ENCODE assay signal across 16 cellular contexts in the genomic region with DNA sequence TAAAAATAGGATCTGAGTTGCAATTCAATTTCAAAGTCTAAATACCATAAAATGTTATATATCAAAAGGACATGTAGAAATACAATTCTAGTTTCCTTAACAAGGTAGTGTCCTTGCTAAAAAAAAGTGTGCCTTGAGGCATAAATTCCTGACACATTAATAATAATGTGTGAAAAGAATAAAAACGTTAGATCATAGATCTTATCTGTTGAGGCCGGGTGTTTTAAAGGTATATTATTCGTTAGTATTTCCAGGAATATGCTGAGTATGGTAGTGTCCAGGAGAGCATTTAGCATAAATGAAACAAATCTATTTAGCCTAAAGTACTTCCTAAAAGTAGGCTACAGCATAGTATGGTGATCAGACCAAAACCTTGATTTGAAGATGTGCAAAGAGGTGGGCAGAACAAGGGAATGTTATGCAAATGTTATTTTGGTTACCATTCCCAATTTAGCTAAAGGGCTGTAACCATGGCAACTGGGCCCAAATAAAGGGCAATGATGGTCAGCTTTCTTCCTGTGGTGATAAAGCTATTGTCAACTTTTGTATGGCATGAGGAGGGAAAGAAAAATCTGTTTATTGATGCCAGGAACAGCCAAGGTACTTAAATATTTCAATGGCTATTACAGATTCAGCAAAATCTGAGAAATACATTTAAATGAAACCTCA. TPM values are rescaled to one million over a fixed set of nuclear protein-coding genes. Genes with fewer than 3 reads are reported as not detected.
A peak's percentile ranks its signal among the peaks of the same experiment; 100 is the strongest.
DNase-seq lines count a peak whose midpoint lies in the region; ATAC-seq and TF ChIP-seq lines count a peak whose summit lies in the region.
"Had no signal": no experiment of that assay in that cellular context is flagged by ENCODE, and none has a peak within 500 bp of the region (broad histone marks: within the 10 kb centered on the region; RNA-seq: fewer than 3 reads in every experiment).

No MANE protein-coding gene starts in this region.

- peak overlapping the region; percentile 77 for H3K27ac Mint-ChIP-seq in MCF 10A (ENCODE audit: low read depth, unreplicated experiment)
- H3K27ac Mint-ChIP-seq in activated CD8-positive, alpha-beta T cell treated with anti-CD3 and anti-CD28 coated beads, Interleukin-2, amount 10 ng/mL, durations not matched to agents 7 days and 5 days, result no peak overlapping the region

- no peaks in the 10 kb centered on the region for H3K27me3 Mint-ChIP-seq in MCF 10A (ENCODE audit: insufficient read depth, unreplicated experiment)
- no peaks in the 10 kb centered on the region for H3K27me3 Mint-ChIP-seq in activated CD8-positive, alpha-beta T cell treated with anti-CD3 and anti-CD28 coated beads, Interleukin-2, amount 10 ng/mL, durations not matched to agents 7 days and 5 days (ENCODE audit: low read depth)

- H3K27ac ChIP-seq in breast epithelium, result no peak overlapping the region
- H3K27ac ChIP-seq: gastroesophageal sphincter, SJSA1 had no signal

- H3K36me3 ChIP-seq in breast epithelium, result no peaks in the 10 kb centered on the region
- H3K36me3 ChIP-seq in NT2/D1 (ENCODE audit: insufficient read depth, insufficient read length, low read length), result peaks cover 39% of the 10 kb centered on the region

- no peaks in the 10 kb centered on the region for H3K9me3 ChIP-seq in breast epithelium
- no peaks in the 10 kb centered on the region for H3K9me3 ChIP-seq in NT2/D1 (ENCODE audit: insufficient read depth, low read length)
- H3K9me3 ChIP-seq: gastroesophageal sphincter, mucosa of descending colon, SJSA1 had no signal

- H3K4me1 Mint-ChIP-seq in MCF 10A (ENCODE audit: insufficient read depth, unreplicated experiment), result peaks cover 33% of the 10 kb centered on the region
- H3K4me1 Mint-ChIP-seq in activated CD8-positive, alpha-beta T cell treated with anti-CD3 and anti-CD28 coated beads, Interleukin-2, amount 10 ng/mL, durations not matched to agents 7 days and 5 days (ENCODE audit: low read depth), result peaks cover 3% of the 10 kb centered on the region

- peak overlapping the region; percentile 16 for H3K4me3 Mint-ChIP-seq in MCF 10A (ENCODE audit: unreplicated experiment)
- no peak overlapping the region for H3K4me3 Mint-ChIP-seq in activated CD8-positive, alpha-beta T cell treated with anti-CD3 and anti-CD28 coated beads, Interleukin-2, amount 10 ng/mL, durations not matched to agents 7 days and 5 days

- intact Hi-C loops in MCF 10A (cut with micrococcal nuclease) (loop anchor here (5.0 kb wide), 1 partner anchor 343 kb away; no protein-coding TSS in a partner anchor), breast epithelium (cut with DNase I; ENCODE audit: low total_unique reads) (no loop called here)

- no TSS peak for BruUV-seq in MCF 10A (replicated peaks; lab: Mats Ljungman, UMichigan)

- ATAC-seq in HG03280 (IDR thresholded peaks at IDR 0.05; ENCODE audit: unreplicated experiment), result no peak
- no peak for ATAC-seq in activated CD8-positive, alpha-beta T cell treated with anti-CD3 and anti-CD28 coated beads, Interleukin-2, amount 10 ng/mL, durations not matched to agents 7 days and 5 days
- ATAC-seq: gastroesophageal sphincter, mucosa of descending colon had no signal

- POLR2A ChIA-PET in MCF 10A (lab: Yijun Ruan, JAX), result interaction anchor here (0.9 to 6.8 kb wide), 2 partner anchors 19 to 322 kb away, joined by 3 to 86 read pairs; partner anchors contain the start of genes MKKS and SLX4IP
- POLR2A ChIA-PET in activated CD8-positive, alpha-beta T cell treated with anti-CD3 and anti-CD28 coated beads, Interleukin-2, amount 10 ng/mL, durations not matched to agents 7 days and 5 days (lab: Charles Lee), result no interaction called here

- CTCF ChIA-PET in MCF 10A (lab: Yijun Ruan, JAX), result interaction anchor here (0.5 to 12.0 kb wide), 7 partner anchors 8 to 1006 kb away, joined by 3 to 107 read pairs (median 11); no protein-coding TSS in a partner anchor
- CTCF ChIA-PET in activated CD8-positive, alpha-beta T cell treated with anti-CD3 and anti-CD28 coated beads, Interleukin-2, amount 10 ng/mL, durations not matched to agents 7 days and 5 days (lab: Charles Lee), result interaction anchor here (4.4 kb wide), 1 partner anchor 12 kb away, joined by 26 read pairs; no protein-coding TSS in a partner anchor

- H3K4me3 ChIP-seq in breast epithelium, result no peak overlapping the region
- H3K4me3 ChIP-seq in NT2/D1 (ENCODE audit: insufficient read length, low read depth), result no peak overlapping the region
- H3K4me3 ChIP-seq: gastroesophageal sphincter, mucosa of descending colon, SJSA1 had no signal

- peaks cover 10% of the 10 kb centered on the region for H3K36me3 Mint-ChIP-seq in MCF 10A (ENCODE audit: insufficient read depth, unreplicated experiment)
- H3K36me3 Mint-ChIP-seq in activated CD8-positive, alpha-beta T cell treated with anti-CD3 and anti-CD28 coated beads, Interleukin-2, amount 10 ng/mL, durations not matched to agents 7 days and 5 days (ENCODE audit: low read depth), result peaks cover 14% of the 10 kb centered on the region

- H3K9ac ChIP-seq in NT2/D1 (ENCODE audit: insufficient read length, low read depth), result no peak overlapping the region

- no peaks in the 10 kb centered on the region for H3K9me3 Mint-ChIP-seq in MCF 10A (ENCODE audit: unreplicated experiment)
- H3K9me3 Mint-ChIP-seq in activated CD8-positive, alpha-beta T cell treated with anti-CD3 and anti-CD28 coated beads, Interleukin-2, amount 10 ng/mL, durations not matched to agents 7 days and 5 days (ENCODE audit: insufficient read depth), result no peaks in the 10 kb centered on the region

- H3K4me1 ChIP-seq in breast epithelium (no peaks in the 10 kb centered on the region), NT2/D1 (ENCODE audit: insufficient read depth, insufficient read length) (no peaks in the 10 kb centered on the region)

- DNase-seq in MCF 10A (ENCODE audit: unreplicated experiment), result peak; percentile 58
- DNase-seq in breast epithelium (ENCODE audit: low spot score in 2 of 2), result no peak
- DNase-seq in NT2/D1 (ENCODE audit: low read depth, low spot score), result peak; percentile 52
- peak; percentile 26 for DNase-seq in fibroblast of gingiva (ENCODE audit: low read depth)
- DNase-seq in NCI-H345 (lab: John Stamatoyannopoulos, UW), result no peak
- no peak for DNase-seq in activated CD8-positive, alpha-beta T cell treated with anti-CD3 and anti-CD28 coated beads, Interleukin-2, amount 10 ng/mL, durations not matched to agents 7 days and 5 days
- no peak for DNase-seq in activated gamma-delta T cell (lab: John Stamatoyannopoulos, UW)
- DNase-seq: activated CD4-positive, alpha-beta T cell treated with anti-CD3 and anti-CD28 coated beads, Interleukin-2, amount 50 U/mL, for 4 hours; effector CD4-positive, alpha-beta T cell; islet precursor cell; mucosa of descending colon; NCI-H1417 treated with DMSO at 0.1 percent for 48 hours; substantia nigra had no signal

- no peak for TF ChIP-seq POLR2A in breast epithelium (IDR thresholded peaks at IDR 0.05)

- H3K27me3 ChIP-seq in breast epithelium (no peaks in the 10 kb centered on the region), NT2/D1 (ENCODE audit: insufficient read depth, insufficient read length) (no peaks in the 10 kb centered on the region)
- H3K27me3 ChIP-seq: gastroesophageal sphincter, SJSA1 had no signal

- TF ChIP-seq CTCF in MCF 10A (IDR thresholded peaks at IDR 0.05; ENCODE audit: unreplicated experiment), result no peak
- no peak for TF ChIP-seq CTCF in breast epithelium (IDR thresholded peaks at IDR 0.05)

RNA-seq across cellular contexts. Expression of gene MKKS, which starts 18.9 kb away (rescaled TPM):
- total RNA-seq in MCF 10A (2022) (33.0 and 44.5 TPM in 2 replicates), breast epithelium (10 to 100 TPM; 12.8 to 14.9 (median 14.7) TPM)
- 1 to 10 TPM; 7.4 to 7.8 TPM for total RNA-seq in activated CD8-positive, alpha-beta T cell treated with anti-CD3 and anti-CD28 coated beads, Interleukin-2, amount 10 ng/mL, durations not matched to agents 7 days and 5 days

RNA-seq across cellular contexts. Expression of gene SLX4IP, which starts 20.0 kb away (rescaled TPM):
- total RNA-seq in MCF 10A (2022) (11.2 and 12.9 TPM in 2 replicates), breast epithelium (1 to 10 TPM; 4.2 to 6.9 (median 5.9) TPM)
- total RNA-seq in activated CD8-positive, alpha-beta T cell treated with anti-CD3 and anti-CD28 coated beads, Interleukin-2, amount 10 ng/mL, durations not matched to agents 7 days and 5 days, result 1 to 10 TPM; 8.8 to 8.9 TPM

Comparison
In these comparisons a context has a peak if more than half of its experiments do, and no peak if none do; other contexts are left out.
1. DNase-seq: peak in MCF 10A (single experiment), NT2/D1 (single experiment) and fibroblast of gingiva (single experiment); none in breast epithelium (0 of 2), NCI-H345 (single experiment), activated CD8-positive, alpha-beta T cell treated with anti-CD3 and anti-CD28 coated beads, Interleukin-2, amount 10 ng/mL, durations not matched to agents 7 days and 5 days (single experiment) and activated gamma-delta T cell (single experiment).